1 cellular context compared by ENCODE assay signal in genomic region chr14:68074765-68075381, GRCh38.
TF ChIP-seq lines count a peak whose summit lies in the region.

No MANE protein-coding gene starts in this region.

TF ChIP-seq in HCT116, 20 proteins besides CTCF, POLR2A, EP300 and RAD21 (continued from another document):
- TF ChIP-seq REST (IDR thresholded peaks at IDR 0.05; ENCODE audit: low read depth) (no peak), EZH2 (IDR thresholded peaks at IDR 0.05) (no peak), YY1 (IDR thresholded peaks at IDR 0.05; ENCODE audit: extremely low read depth, insufficient replicate concordance, low read depth, low read length) (no peak), POLR2AphosphoS5 (IDR thresholded peaks at IDR 0.05; ENCODE audit: low read depth, low read length) (no peak), SRF (IDR thresholded peaks at IDR 0.05; ENCODE audit: low read depth) (no peak), MAX (IDR thresholded peaks at IDR 0.05) (no peak), ZFX (IDR thresholded peaks at IDR 0.05) (no peak), SIN3A (IDR thresholded peaks at IDR 0.05; ENCODE audit: low read depth) (no peak), ZNF274 (IDR thresholded peaks at IDR 0.05; ENCODE audit: low read depth, low read length) (no peak), CBX3 (IDR thresholded peaks at IDR 0.05; ENCODE audit: low read depth) (no peak), JUND (IDR thresholded peaks at IDR 0.05) (no peak), CEBPB (IDR thresholded peaks at IDR 0.05; ENCODE audit: low read depth) (no peak), TCF7L2 (IDR thresholded peaks at IDR 0.05; ENCODE audit: borderline replicate concordance, extremely low read depth, insufficient read depth, insufficient read length) (no peak), FOSL1 (IDR thresholded peaks at IDR 0.05; ENCODE audit: low read depth) (no peak), ZBTB33 (IDR thresholded peaks at IDR 0.05; ENCODE audit: extremely low read depth, insufficient replicate concordance, low read length) (no peak)
- TF ChIP-seq, protein P1, sequence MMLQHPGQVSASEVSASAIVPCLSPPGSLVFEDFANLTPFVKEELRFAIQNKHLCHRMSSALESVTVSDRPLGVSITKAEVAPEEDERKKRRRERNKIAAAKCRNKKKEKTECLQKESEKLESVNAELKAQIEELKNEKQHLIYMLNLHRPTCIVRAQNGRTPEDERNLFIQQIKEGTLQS (IDR thresholded peaks at IDR 0.05): no peak
